ENCODE assay signal across 7 cellular contexts in the genomic region with DNA sequence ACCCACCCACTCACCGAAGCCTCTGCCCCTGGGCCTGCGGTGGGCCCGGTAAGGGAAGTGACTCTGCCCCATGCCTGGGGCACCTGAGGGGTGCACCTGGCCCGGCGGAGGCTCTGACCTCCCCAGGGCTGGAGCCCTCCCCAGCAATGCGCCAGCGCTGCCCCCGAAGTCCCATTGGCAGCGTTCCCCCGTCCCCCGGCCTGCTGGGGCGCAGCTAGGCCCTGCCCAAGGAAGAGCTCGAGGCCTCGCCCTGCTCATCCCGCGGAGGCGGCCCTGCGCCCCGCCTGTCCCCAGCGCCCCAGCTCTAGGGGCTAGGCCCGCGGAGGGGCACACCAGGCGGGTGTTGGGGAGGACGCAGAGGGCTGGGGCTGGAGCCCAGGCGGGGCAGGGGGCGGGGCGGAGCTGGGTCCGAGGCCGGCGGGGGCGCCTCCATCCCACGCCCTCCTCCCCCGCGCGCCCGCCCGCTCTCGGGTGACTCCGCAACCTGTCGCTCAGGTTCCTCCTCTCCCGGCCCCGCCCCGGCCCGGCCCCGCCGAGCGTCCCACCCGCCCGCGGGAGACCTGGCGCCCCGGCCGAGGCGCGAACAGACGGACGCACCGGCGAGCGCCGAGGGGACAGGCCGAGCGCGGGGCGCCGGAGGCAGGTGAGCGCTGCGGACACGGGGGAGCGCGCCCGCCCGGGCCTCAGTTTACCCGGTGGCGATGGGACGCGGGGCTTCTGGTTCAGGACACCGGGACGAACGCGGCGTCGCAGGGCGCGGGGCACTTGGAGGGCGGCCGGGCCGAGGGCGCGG. TPM values are rescaled to one million over a fixed set of nuclear protein-coding genes. Genes with fewer than 3 reads are reported as not detected.
DNase-seq lines count a peak whose midpoint lies in the region; ATAC-seq and TF ChIP-seq lines count a peak whose summit lies in the region.

A gene (plus strand): TSS at position 586 of the 793 bp plus-strand sequence. CDS start 3,177 bp downstream, outside the sequence.

- ATAC-seq in HCT116 (peak; percentile 67), GM18502 (IDR thresholded peaks at IDR 0.05; ENCODE audit: poor library complexity, unreplicated experiment) (no peak), GM19467 (IDR thresholded peaks at IDR 0.05; ENCODE audit: unreplicated experiment) (no peak)
- ATAC-seq in activated T-helper 17 cell treated with anti-CD3 and anti-CD28 coated beads, Interleukin-2, amount 50 U/mL, for 72 hours (replicated peaks), result peak; percentile 30

- H3K9me2 ChIP-seq in HCT116 (ENCODE audit: insufficient read depth), result no peaks in the 10 kb centered on the region

- peak within 1 kb of the TSS; percentile 89 for H3K9ac ChIP-seq in HCT116 (ENCODE audit: low read length)

- H3K4me1 ChIP-seq in HCT116 (ENCODE audit: control insufficient read depth in 1 of 2, insufficient read depth in 2 of 2, low read length in 2 of 2) (peaks cover 41 to 64% of the 10 kb centered on the region in 2 experiments), iPS DF 6.9 (ENCODE audit: control insufficient read depth, insufficient read depth, low read length) (peaks cover 28% of the 10 kb centered on the region)

- H3K79me2 ChIP-seq in HCT116 (ENCODE audit: insufficient read depth, low read length), result peaks cover 37% of the 10 kb centered on the region

- H3K4me3 Mint-ChIP-seq in activated T-helper 17 cell treated with anti-CD3 and anti-CD28 coated beads, Interleukin-2, amount 50 U/mL, for 72 hours, result no peak within 1 kb of the TSS

- POLR2A ChIA-PET in HCT116 (lab: Charles Lee), result interaction anchor here (1.4 kb wide), 1 partner anchor 9 kb away, joined by 6 read pairs; no protein-coding TSS in a partner anchor

- RAD21 ChIA-PET in HCT116 (lab: Charles Lee; ENCODE audit: low non-redundant PET in 1 of 2, low total read pairs in 2 of 2, uncharacterized antibody in 2 of 2, unreplicated experiment in 2 of 2), result interaction anchor here in 1 of 2 experiments (1.2 kb wide), 1 partner anchor 9 kb away, joined by 3 read pairs; no protein-coding TSS in a partner anchor

- peak within 1 kb of the TSS; percentile 98 for H3K4me2 ChIP-seq in HCT116 (ENCODE audit: low read length)

- no peak within 1 kb of the TSS for H2AFZ ChIP-seq in HCT116 (ENCODE audit: low read depth, low read length, poor library complexity, severe bottlenecking)

- no peaks in the 10 kb centered on the region for H3K27me3 ChIP-seq in HCT116 (ENCODE audit: insufficient read depth, low read length)
- no peaks in the 10 kb centered on the region for H3K27me3 ChIP-seq in iPS DF 6.9 (ENCODE audit: control insufficient read depth, insufficient read depth, low read length)

- H3K9me3 Mint-ChIP-seq in activated T-helper 17 cell treated with anti-CD3 and anti-CD28 coated beads, Interleukin-2, amount 50 U/mL, for 72 hours, result no peaks in the 10 kb centered on the region

- DNase-seq in HCT116 (ENCODE audit: low read depth, low spot score) (no peak), iPS DF 6.9 (ENCODE audit: low read depth, low spot score) (no peak), iPS-NIHi7 (ENCODE audit: extremely low spot score) (no peak)

- H3K4me3 ChIP-seq in HCT116 (replicated peaks in 1 of 2; ENCODE audit: low read depth in 1 of 2, low read length in 2 of 2) (peak within 1 kb of the TSS; percentile 87 to 96), iPS DF 6.9 (ENCODE audit: low read length) (peak within 1 kb of the TSS; percentile 38), skin epidermis (peak within 1 kb of the TSS; percentile 42 to 77 (median 52))

- no peak for TF ChIP-seq POLR2A in HCT116 (IDR thresholded peaks at IDR 0.05; ENCODE audit: borderline replicate concordance, extremely low read depth, insufficient read depth, insufficient read length)

- no TSS peak for BruUV-seq in HCT116 (replicated peaks; lab: Mats Ljungman, UMichigan)

- intact Hi-C loops in HCT116 (cut with micrococcal nuclease), result no loop called here

- WGBS in iPS DF 6.9 (ENCODE audit: insufficient coverage, insufficient read length), result no CpG with 5 or more reads among the region's 90 CpGs

- no peak for TF ChIP-seq CTCF in HCT116 (IDR thresholded peaks at IDR 0.05 in 2 of 3, conservative IDR thresholded peaks at IDR 0.05 in 1 of 3; ENCODE audit: borderline replicate concordance in 1 of 3, insufficient read depth in 1 of 3, low read depth in 2 of 3, low read length in 2 of 3)

- peaks cover 0 to 7% of the 10 kb centered on the region in 2 experiments; a peak in 1 of 4 replicates for H3K36me3 ChIP-seq in HCT116 (ENCODE audit: control insufficient read depth in 1 of 2, insufficient read depth in 2 of 2, low read length in 2 of 2)
- H3K36me3 ChIP-seq in iPS DF 6.9 (ENCODE audit: control insufficient read depth, insufficient read depth, low read length), result no peaks in the 10 kb centered on the region; the same call in 1 of the 2 replicates

- H3K27ac ChIP-seq in HCT116 (ENCODE audit: low read depth, low read length) (peak within 1 kb of the TSS; percentile 99), iPS DF 6.9 (ENCODE audit: low read length) (no peak within 1 kb of the TSS), skin epidermis (peak within 1 kb of the TSS; percentile 22 to 94 (median 86))

- CTCF ChIA-PET in HCT116 (lab: Charles Lee), result interaction anchor here (1.2 to 3.1 kb wide), 5 partner anchors 10 to 22 kb away, joined by 4 to 24 read pairs (median 8); a partner anchor contains a TSS

- no peaks in the 10 kb centered on the region for H3K36me3 Mint-ChIP-seq in activated T-helper 17 cell treated with anti-CD3 and anti-CD28 coated beads, Interleukin-2, amount 50 U/mL, for 72 hours (ENCODE audit: low read depth)

- H3K27me3 Mint-ChIP-seq in activated T-helper 17 cell treated with anti-CD3 and anti-CD28 coated beads, Interleukin-2, amount 50 U/mL, for 72 hours, result peaks cover 3% of the 10 kb centered on the region

- H3K4me1 Mint-ChIP-seq in activated T-helper 17 cell treated with anti-CD3 and anti-CD28 coated beads, Interleukin-2, amount 50 U/mL, for 72 hours, result no peaks in the 10 kb centered on the region

- H3K9me3 ChIP-seq in HCT116 (ENCODE audit: control insufficient read depth in 1 of 2, insufficient read depth in 1 of 2, low read depth in 1 of 2, low read length in 2 of 2) (no peaks in the 10 kb centered on the region), iPS DF 6.9 (ENCODE audit: control insufficient read depth, insufficient read depth, low read length) (no peaks in the 10 kb centered on the region)

- H3K27ac Mint-ChIP-seq in activated T-helper 17 cell treated with anti-CD3 and anti-CD28 coated beads, Interleukin-2, amount 50 U/mL, for 72 hours, result no peak within 1 kb of the TSS

- H4K20me1 ChIP-seq in HCT116 (ENCODE audit: insufficient read depth), result no peaks in the 10 kb centered on the region

- TF ChIP-seq RAD21 in HCT116 (IDR thresholded peaks at IDR 0.05; ENCODE audit: low read depth), result no peak

TF ChIP-seq in HCT116, 20 proteins besides CTCF, POLR2A, EP300 and RAD21:
- no peak for TF ChIP-seq TCF7L2 (IDR thresholded peaks at IDR 0.05; ENCODE audit: borderline replicate concordance, extremely low read depth, insufficient read depth, insufficient read length)
- peak; percentile 69 for TF ChIP-seq POLR2AphosphoS5 (IDR thresholded peaks at IDR 0.05; ENCODE audit: low read depth, low read length)

RNA-seq across cellular contexts. Expression of the gene that starts here (rescaled TPM):
- 157 TPM for total RNA-seq in HCT116 (2021; ENCODE audit: unreplicated experiment)
- polyA plus RNA-seq in HCT116 (2012), result 149 and 211 TPM in 2 replicates
- 10 to 100 TPM; 23.6 to 34.6 TPM for total RNA-seq in activated T-helper 17 cell treated with anti-CD3 and anti-CD28 coated beads, Interleukin-2, amount 50 U/mL, for 72 hours

Comparison
In these comparisons a context has a peak if more than half of its experiments do, and no peak if none do; other contexts are left out.
1. ATAC-seq: peak in HCT116 (single experiment) and activated T-helper 17 cell treated with anti-CD3 and anti-CD28 coated beads, Interleukin-2, amount 50 U/mL, for 72 hours (single experiment); none in GM18502 (single experiment) and GM19467 (single experiment).
2. H3K4me3 ChIP-seq: peak in every context shown above with its lines; median percentile 92 in HCT116; 52 in skin epidermis; 38 in iPS DF 6.9.